23 cellular contexts compared by ENCODE assay signal in the genomic region with DNA sequence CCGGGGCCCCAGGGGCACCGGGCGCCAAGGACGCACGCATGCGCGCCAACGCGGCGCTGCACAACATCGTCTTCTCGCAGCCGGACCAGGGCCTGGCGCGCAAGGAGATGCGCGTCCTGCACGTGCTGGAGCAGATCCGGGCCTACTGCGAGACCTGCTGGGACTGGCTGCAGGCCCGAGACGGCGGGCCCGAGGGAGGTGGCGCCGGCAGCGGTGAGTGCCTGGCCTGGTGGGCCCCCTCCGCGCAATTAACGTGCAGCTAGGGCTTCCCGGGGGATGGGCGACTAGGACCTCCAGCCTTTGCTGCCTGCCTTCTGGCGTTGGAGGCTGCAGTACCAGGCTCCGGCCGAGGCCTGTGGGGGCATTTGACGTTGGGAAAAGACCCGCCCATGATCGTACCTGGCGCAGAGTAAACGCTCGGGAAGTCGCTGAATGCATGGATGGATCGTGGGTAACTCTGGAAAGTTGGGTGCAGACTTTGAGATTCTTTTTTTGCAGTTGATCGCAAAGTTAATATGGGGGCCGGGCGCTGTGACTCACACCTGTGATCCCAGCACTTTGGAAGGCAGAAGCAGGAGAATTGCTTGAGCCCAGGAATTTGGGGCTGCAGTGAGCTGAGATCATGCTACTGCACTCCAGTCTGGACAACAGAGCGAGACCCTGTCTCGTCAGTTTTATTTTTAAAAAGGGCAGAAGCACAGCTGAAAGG. TPM values are rescaled to one million over a fixed set of nuclear protein-coding genes. Genes with fewer than 3 reads are reported as not detected.
A peak's percentile ranks its signal among the peaks of the same experiment; 100 is the strongest.
DNase-seq lines count a peak whose midpoint lies in the region; ATAC-seq and TF ChIP-seq lines count a peak whose summit lies in the region.
"Had no signal": no experiment of that assay in that cellular context is flagged by ENCODE, and none has a peak within 500 bp of the region (broad histone marks: within the 10 kb centered on the region; RNA-seq: fewer than 3 reads in every experiment).

No MANE protein-coding gene starts in this region.

- no peak overlapping the region for H3K18ac ChIP-seq in IMR-90 (ENCODE audit: low read depth, low read length)

- in situ Hi-C loops in IMR-90 (cut with MboI; ENCODE audit: low sequenced_read_pairs), result no loop called here

- H3K14ac ChIP-seq in IMR-90 (replicated peaks; ENCODE audit: low read depth, low read length), result no peak overlapping the region

- 13% methylated on average over 26 of the region's 48 CpGs; no CpG with 5 or more reads in 1 of the 2 experiments for WGBS in IMR-90 (ENCODE audit: extremely low coverage in 2 of 2, insufficient read length in 1 of 2), 2 experiments

- no peak overlapping the region for H3K9ac ChIP-seq in IMR-90 (ENCODE audit: low read depth, low read length)

- CTCF ChIA-PET in IMR-90 (lab: Yijun Ruan, JAX), result no interaction called here

- no peak overlapping the region for H2AK5ac ChIP-seq in IMR-90 (ENCODE audit: low read depth, low read length)

- no peaks in the 10 kb centered on the region for H3K4me1 ChIP-seq in IMR-90 (ENCODE audit: control insufficient read depth, insufficient read depth, low read length)

- no peak overlapping the region for H3K23ac ChIP-seq in IMR-90 (ENCODE audit: low read depth, low read length)

- intact Hi-C loops in IMR-90 (cut with micrococcal nuclease), result no loop called here

- H3K27ac Mint-ChIP-seq in endothelial cell (ENCODE audit: unreplicated experiment), result peak overlapping the region; percentile 24
- H3K27ac Mint-ChIP-seq: activated CD4-positive, alpha-beta T cell treated with anti-CD3 and anti-CD28 coated beads for 36 hours; activated naive CD4-positive, alpha-beta T cell treated with anti-CD3 and anti-CD28 coated beads for 36 hours; activated T-cell treated with anti-CD3 and anti-CD28 coated beads, Interleukin-2, amount 50 U/mL, for 24 hours; CD8-positive, alpha-beta T cell; stimulated activated naive B cell treated with anti-CD40 and anti-IgM and Interleukin-4, amounts not matched to agents 10 μg/mL and 1 μg/mL and 100 μg/mL, for 72 hours had no signal

- peaks cover 3% of the 10 kb centered on the region; the same call in 1 of the 2 replicates for H3K36me3 ChIP-seq in IMR-90 (ENCODE audit: control insufficient read depth, insufficient read depth, low read length)
- H3K36me3 ChIP-seq: MG63, uterus had no signal

- no peaks in the 10 kb centered on the region for H3K4me1 Mint-ChIP-seq in endothelial cell (ENCODE audit: unreplicated experiment)

- H3K36me3 Mint-ChIP-seq in endothelial cell (ENCODE audit: low read depth, unreplicated experiment), result no peaks in the 10 kb centered on the region

- POLR2A ChIA-PET in IMR-90 (lab: Charles Lee; ENCODE audit: unreplicated experiment), result no interaction called here

- TF ChIP-seq CTCF in IMR-90 (conservative IDR thresholded peaks at IDR 0.05; ENCODE audit: low read depth, low read length) (no peak), endothelial cell (IDR thresholded peaks at IDR 0.05; ENCODE audit: unreplicated experiment) (no peak), retinal pigment epithelial cell (conservative IDR thresholded peaks at IDR 0.05; ENCODE audit: low read depth, low read length) (peak; percentile 8)

- H3K4me3 ChIP-seq in IMR-90 (ENCODE audit: insufficient read depth, low read depth, low read length) (no peak overlapping the region), retinal pigment epithelial cell (ENCODE audit: low read length) (no peak overlapping the region)
- H3K4me3 ChIP-seq: MG63, suprapubic skin, uterus had no signal

- peaks cover 40% of the 10 kb centered on the region for H4K20me1 ChIP-seq in IMR-90 (ENCODE audit: insufficient read depth, low read length)

- dilution Hi-C loops in IMR-90 (cut with HindIII; ENCODE audit: low sequenced_read_pairs, unreplicated experiment), result no loop called here

- BruUV-seq in IMR-90 (replicated peaks; lab: Mats Ljungman, UMichigan), result no TSS peak

- peaks cover 43% of the 10 kb centered on the region for H3K27me3 ChIP-seq in IMR-90 (ENCODE audit: control insufficient read depth, insufficient read depth, low read length)

- H3K9me3 ChIP-seq in IMR-90 (ENCODE audit: control insufficient read depth, insufficient read depth, low read length), result no peaks in the 10 kb centered on the region
- H3K9me3 ChIP-seq: MG63, suprapubic skin, uterus had no signal

- no peak overlapping the region for H2AFZ ChIP-seq in IMR-90 (replicated peaks; ENCODE audit: low read length, poor library complexity)

- TF ChIP-seq RAD21 in IMR-90 (IDR thresholded peaks at IDR 0.05; ENCODE audit: low read length), result no peak

- no peak overlapping the region for H3K4ac ChIP-seq in IMR-90 (ENCODE audit: low read depth, low read length)

- H3K9me1 ChIP-seq in IMR-90 (ENCODE audit: insufficient read depth, low read length), result 0 out of 2 replicates have a peak, but pooled peaks cover 2% of the 10 kb centered on the region

- ATAC-seq in IMR-90 (ENCODE audit: low read depth), result no peak
- ATAC-seq: activated CD4-positive, alpha-beta T cell treated with anti-CD3 and anti-CD28 coated beads for 36 hours; CD8-positive, alpha-beta T cell; SK-N-SH treated with all-trans-retinoic acid at 6 μM for 48 hours; stimulated activated naive B cell treated with anti-CD40 and anti-IgM and Interleukin-4, amounts not matched to agents 10 μg/mL and 1 μg/mL and 100 μg/mL, for 72 hours had no signal

- no peak overlapping the region for H3K56ac ChIP-seq in IMR-90 (ENCODE audit: extremely low read depth, insufficient read depth, low read length)

- H4K5ac ChIP-seq in IMR-90 (ENCODE audit: low read depth, low read length), result no peak overlapping the region

- H2AK9ac ChIP-seq in IMR-90 (replicated peaks; ENCODE audit: low read depth, low read length, poor library complexity), result no peak overlapping the region

- H2BK15ac ChIP-seq in IMR-90 (ENCODE audit: low read depth, low read length), result no peak overlapping the region

- H3K79me1 ChIP-seq in IMR-90 (ENCODE audit: low read depth in 1 of 2, low read length in 2 of 2), result no peaks in the 10 kb centered on the region

- H3K27me3 Mint-ChIP-seq in endothelial cell (ENCODE audit: unreplicated experiment), result peaks cover 14% of the 10 kb centered on the region

- DNase-seq in ELF-1 (ENCODE audit: low read depth, low spot score), result peak; percentile 76
- no peak for DNase-seq in IMR-90
- DNase-seq in endothelial cell (ENCODE audit: low spot score), result no peak
- no peak for DNase-seq in retinal pigment epithelial cell (ENCODE audit: low read depth)
- no peak for DNase-seq in SHP77 treated with DMSO at 0.1 percent for 48 hours (lab: John Stamatoyannopoulos, UW)
- no peak for DNase-seq in NCI-H2081 treated with DMSO at 0.1 percent for 48 hours (lab: John Stamatoyannopoulos, UW)
- no peak for DNase-seq in C1 segment of cervical spinal cord (lab: John Stamatoyannopoulos, UW)
- DNase-seq: activated CD4-positive, alpha-beta T cell treated with anti-CD3 and anti-CD28 coated beads for 36 hours; activated naive CD4-positive, alpha-beta T cell treated with anti-CD3 and anti-CD28 coated beads for 36 hours; activated T-cell treated with anti-CD3 and anti-CD28 coated beads, Interleukin-2, amount 50 U/mL, for 24 hours; CD8-positive, alpha-beta T cell; effector CD8-positive, alpha-beta T cell; GOT3; kidney glomerular epithelial cell; MG63; NCI-H2081; NCI-H345; stimulated activated naive B cell treated with anti-CD40 and anti-IgM and Interleukin-4, amounts not matched to agents 10 μg/mL and 1 μg/mL and 100 μg/mL, for 72 hours; T-helper 2 cell; uterus had no signal

- H3K4me2 ChIP-seq in IMR-90 (ENCODE audit: low read depth, low read length), result no peak overlapping the region

- no peak overlapping the region for H3K27ac ChIP-seq in IMR-90 (ENCODE audit: insufficient read depth, low read length)
- H3K27ac ChIP-seq: suprapubic skin, uterus had no signal

- no peak overlapping the region for H2BK20ac ChIP-seq in IMR-90 (ENCODE audit: low read depth, low read length)

- peak overlapping the region; percentile 15 for H3K4me3 Mint-ChIP-seq in endothelial cell (ENCODE audit: unreplicated experiment)
- H3K4me3 Mint-ChIP-seq: activated CD4-positive, alpha-beta T cell treated with anti-CD3 and anti-CD28 coated beads for 36 hours; activated naive CD4-positive, alpha-beta T cell treated with anti-CD3 and anti-CD28 coated beads for 36 hours; activated T-cell treated with anti-CD3 and anti-CD28 coated beads, Interleukin-2, amount 50 U/mL, for 24 hours; brain; CD8-positive, alpha-beta T cell; stimulated activated naive B cell treated with anti-CD40 and anti-IgM and Interleukin-4, amounts not matched to agents 10 μg/mL and 1 μg/mL and 100 μg/mL, for 72 hours had no signal

- no peak for TF ChIP-seq POLR2A in IMR-90 (IDR thresholded peaks at IDR 0.05; ENCODE audit: low read depth, low read length)

- no peak overlapping the region for H4K91ac ChIP-seq in IMR-90 (ENCODE audit: insufficient read depth, low read depth, low read length)

- no peaks in the 10 kb centered on the region for H3K9me3 Mint-ChIP-seq in endothelial cell (ENCODE audit: unreplicated experiment)
- H3K9me3 Mint-ChIP-seq: activated naive CD4-positive, alpha-beta T cell treated with anti-CD3 and anti-CD28 coated beads for 36 hours; activated T-cell treated with anti-CD3 and anti-CD28 coated beads, Interleukin-2, amount 50 U/mL, for 24 hours; CD8-positive, alpha-beta T cell had no signal

- H4K8ac ChIP-seq in IMR-90 (ENCODE audit: low read depth in 2 of 2, low read length in 2 of 2), result no peak overlapping the region

- no peak overlapping the region for H2BK120ac ChIP-seq in IMR-90 (ENCODE audit: low read depth, low read length)

- no peak overlapping the region for H2BK5ac ChIP-seq in IMR-90 (ENCODE audit: low read depth, low read length, poor library complexity, severe bottlenecking)

RNA-seq across cellular contexts. Expression of gene APC2, which starts 7.3 kb away (rescaled TPM):
- total RNA-seq in IMR-90 (2012; rRNA removed) (0.28 and 0.36 TPM in 2 replicates), endothelial cell (ENCODE audit: unreplicated experiment) (1.9 TPM)
- polyA plus RNA-seq in IMR-90 (2012; rRNA removed), result 0.41 and 0.42 TPM in 2 replicates
- polyA plus RNA-seq in IMR-90 (2012; cell fraction: cytosol; rRNA removed), result 0.17 and 0.55 TPM in 2 replicates
- polyA plus RNA-seq in IMR-90 (2012; cell fraction: nucleus; rRNA removed; ENCODE audit: low replicate concordance), result 0.89 and 2.3 TPM in 2 replicates

RNA-seq across cellular contexts. Expression of gene RPS15, which starts 19.0 kb away (rescaled TPM):
- 834 and 1,179 TPM in 2 replicates for total RNA-seq in IMR-90 (2012; rRNA removed)
- 1,855 and 2,269 TPM in 2 replicates for polyA plus RNA-seq in IMR-90 (2012; rRNA removed)
- polyA plus RNA-seq in IMR-90 (2012; cell fraction: cytosol; rRNA removed), result 15,264 and 18,725 TPM in 2 replicates
- polyA plus RNA-seq in IMR-90 (2012; cell fraction: nucleus; rRNA removed; ENCODE audit: low replicate concordance), result 1,510 and 3,480 TPM in 2 replicates
- total RNA-seq in endothelial cell (ENCODE audit: unreplicated experiment), result 1,175 TPM

RNA-seq across cellular contexts. Expression of gene C19orf25, which starts 21.8 kb away (rescaled TPM):
- 10.4 and 10.6 TPM in 2 replicates for total RNA-seq in IMR-90 (2012; rRNA removed)
- 34.9 and 40.8 TPM in 2 replicates for polyA plus RNA-seq in IMR-90 (2012; rRNA removed)
- polyA plus RNA-seq in IMR-90 (2012; cell fraction: cytosol; rRNA removed), result 36.9 and 49.4 TPM in 2 replicates
- polyA plus RNA-seq in IMR-90 (2012; cell fraction: nucleus; rRNA removed; ENCODE audit: low replicate concordance), result 25.0 and 47.9 TPM in 2 replicates
- total RNA-seq in endothelial cell (ENCODE audit: unreplicated experiment), result 29.7 TPM

RNA-seq across cellular contexts. Expression of gene PCSK4, which starts 33.0 kb away (rescaled TPM):
- total RNA-seq in IMR-90 (2012; rRNA removed) (0.56 and 0.72 TPM in 2 replicates), endothelial cell (ENCODE audit: unreplicated experiment) (8.4 TPM)
- 1.7 and 2.9 TPM in 2 replicates for polyA plus RNA-seq in IMR-90 (2012; rRNA removed)
- 0.29 and 1.2 TPM in 2 replicates for polyA plus RNA-seq in IMR-90 (2012; cell fraction: cytosol; rRNA removed)
- polyA plus RNA-seq in IMR-90 (2012; cell fraction: nucleus; rRNA removed; ENCODE audit: low replicate concordance), result 31.5 and 85.3 TPM in 2 replicates

RNA-seq across cellular contexts. Expression of gene REEP6, which starts 33.8 kb away (rescaled TPM):
- total RNA-seq in IMR-90 (2012; rRNA removed) (1.3 and 1.7 TPM in 2 replicates), endothelial cell (ENCODE audit: unreplicated experiment) (2.3 TPM)
- polyA plus RNA-seq in IMR-90 (2012; rRNA removed), result 2.2 and 3.2 TPM in 2 replicates
- 2.8 and 4.8 TPM in 2 replicates for polyA plus RNA-seq in IMR-90 (2012; cell fraction: cytosol; rRNA removed)
- 2.0 and 2.7 TPM in 2 replicates for polyA plus RNA-seq in IMR-90 (2012; cell fraction: nucleus; rRNA removed; ENCODE audit: low replicate concordance)
